Comparison of ENCODE assay signal across 9 cellular contexts in the genomic region with DNA sequence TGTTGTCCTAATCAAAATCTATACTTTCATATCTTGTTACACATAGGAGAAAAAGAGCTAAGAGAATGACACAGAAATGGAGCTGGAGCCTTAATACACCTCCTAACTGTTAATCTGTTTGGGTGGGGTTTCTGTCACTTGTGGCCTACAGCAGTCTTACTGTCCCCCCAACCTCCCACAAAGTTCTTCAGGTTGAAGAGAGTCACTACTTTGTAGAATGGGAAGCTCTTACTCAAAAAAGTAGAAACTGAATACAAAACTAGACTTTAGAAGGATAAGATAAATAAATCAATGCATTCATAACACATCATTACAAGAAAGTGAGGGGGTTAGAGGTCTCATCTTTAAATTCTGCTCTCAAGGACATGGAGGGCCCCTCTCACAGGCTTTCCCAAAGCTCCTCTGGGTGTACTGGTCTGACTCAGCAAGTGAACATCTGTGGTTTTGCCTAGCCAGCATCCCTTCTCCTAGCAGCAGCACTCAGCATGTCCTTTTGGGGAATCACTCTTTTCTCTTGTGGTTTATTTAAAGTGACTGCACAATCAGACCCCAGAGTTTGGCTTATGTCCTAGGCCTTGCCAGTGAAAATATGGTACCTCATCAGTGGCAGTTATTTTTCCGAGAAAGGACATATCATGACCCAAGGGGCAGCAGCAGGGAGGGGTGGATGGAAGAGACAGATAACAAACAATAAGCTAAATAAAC. TPM values are rescaled to one million over a fixed set of nuclear protein-coding genes. Genes with fewer than 3 reads are reported as not detected.
DNase-seq lines count a peak whose midpoint lies in the region; ATAC-seq and TF ChIP-seq lines count a peak whose summit lies in the region.
"Had no signal": no experiment of that assay in that cellular context is flagged by ENCODE, and none has a peak within 500 bp of the region (broad histone marks: within the 10 kb centered on the region; RNA-seq: fewer than 3 reads in every experiment).

No MANE protein-coding gene starts in this region.

- H3K27me3 Mint-ChIP-seq in type B pancreatic cell = peaks cover 43% of the 10 kb centered on the region

- 84% methylated on average over 1 of the region's 1 CpG for WGBS in right cardiac atrium

- no peaks in the 10 kb centered on the region for H3K36me3 Mint-ChIP-seq in type B pancreatic cell

- no peaks in the 10 kb centered on the region for H3K27me3 ChIP-seq in right cardiac atrium (ENCODE audit: control insufficient read depth, insufficient read depth)
- no peaks in the 10 kb centered on the region for H3K27me3 ChIP-seq in left ventricle myocardium inferior (ENCODE audit: low read depth)
- H3K27me3 ChIP-seq: suprapubic skin had no signal

- intact Hi-C loops in Right ventricle myocardium inferior (cut with DNase I) (no loop called here), right cardiac atrium (cut with DNase I) (no loop called here), left ventricle myocardium inferior (cut with micrococcal nuclease) (no loop called here)

- DNase-seq in Right ventricle myocardium inferior (ENCODE audit: missing footprints) (no peak), right cardiac atrium (no peak), SHP77 treated with DMSO at 0.1 percent for 48 hours (lab: John Stamatoyannopoulos, UW) (peak; percentile 61), erythroblast (lab: John Stamatoyannopoulos, UW) (peak; percentile 78 to 90), type B pancreatic cell (ENCODE audit: extremely low spot score, unreplicated experiment) (no peak), left ventricle myocardium inferior (no peak), middle frontal gyrus (ENCODE audit: extremely low spot score, low spot score) (no peak), iPS-NIHi7 (ENCODE audit: extremely low spot score) (no peak)

- TF ChIP-seq CTCF in type B pancreatic cell (conservative IDR thresholded peaks at IDR 0.05) = no peak
- no peak for TF ChIP-seq CTCF in left ventricle myocardium inferior (IDR thresholded peaks at IDR 0.05; ENCODE audit: borderline replicate concordance)

- H3K9me3 ChIP-seq in right cardiac atrium (ENCODE audit: control insufficient read depth, low read length) = no peaks in the 10 kb centered on the region
- H3K9me3 ChIP-seq in left ventricle myocardium inferior (replicated peaks) = no peaks in the 10 kb centered on the region
- H3K9me3 ChIP-seq: suprapubic skin had no signal

- no peak overlapping the region for H3K27ac ChIP-seq in right cardiac atrium (ENCODE audit: low read length)
- H3K27ac ChIP-seq in left ventricle myocardium inferior (replicated peaks) = no peak overlapping the region
- H3K27ac ChIP-seq: suprapubic skin had no signal

- H3K4me1 Mint-ChIP-seq in type B pancreatic cell (ENCODE audit: unreplicated experiment) = no peaks in the 10 kb centered on the region

- H3K36me3 ChIP-seq in left ventricle myocardium inferior = no peaks in the 10 kb centered on the region
- H3K36me3 ChIP-seq: suprapubic skin had no signal

- peak overlapping the region; percentile 75 for H3K4me3 Mint-ChIP-seq in type B pancreatic cell

- peak overlapping the region; percentile 29 for H3K27ac Mint-ChIP-seq in type B pancreatic cell

- ATAC-seq in Right ventricle myocardium inferior = peak; percentile 30
- no peak for ATAC-seq in right cardiac atrium

- no peak for TF ChIP-seq POLR2A in erythroblast (IDR thresholded peaks at IDR 0.05; ENCODE audit: low read length)

- no peaks in the 10 kb centered on the region for H3K4me1 ChIP-seq in right cardiac atrium (ENCODE audit: control insufficient read depth, insufficient read depth, low read length)
- H3K4me1 ChIP-seq in left ventricle myocardium inferior = peaks cover 26% of the 10 kb centered on the region

- H3K9me3 Mint-ChIP-seq in type B pancreatic cell = no peaks in the 10 kb centered on the region

- H3K4me3 ChIP-seq in right cardiac atrium (ENCODE audit: low read length) (no peak overlapping the region), left ventricle myocardium inferior (no peak overlapping the region)
- H3K4me3 ChIP-seq: suprapubic skin had no signal

RNA-seq across cellular contexts. Expression of gene BLVRA, which starts 2.0 kb away (rescaled TPM):
- total RNA-seq in Right ventricle myocardium inferior = 45.7 TPM
- 10 to 100 TPM; 29.5 to 50.9 (median 44.4) TPM for total RNA-seq in right cardiac atrium
- 57.4 TPM for polyA plus RNA-seq in right cardiac atrium
- 8.6 and 19.3 TPM in 2 replicates for total RNA-seq in type B pancreatic cell (ENCODE audit: low replicate concordance)
- total RNA-seq in left ventricle myocardium inferior = 44.8 TPM

RNA-seq across cellular contexts. Expression of gene COA1, which starts 27.2 kb away (rescaled TPM):
- 66.7 TPM for total RNA-seq in Right ventricle myocardium inferior
- total RNA-seq in right cardiac atrium = 10 to 100 TPM; 53.3 to 66.3 (median 60.6) TPM
- 78.6 TPM for polyA plus RNA-seq in right cardiac atrium
- 49.8 and 75.3 TPM in 2 replicates for total RNA-seq in type B pancreatic cell (ENCODE audit: low replicate concordance)
- 76.5 TPM for total RNA-seq in left ventricle myocardium inferior

Comparison
In these comparisons a context has a peak if more than half of its experiments do, and no peak if none do; other contexts are left out.
1. DNase-seq: peak in SHP77 treated with DMSO at 0.1 percent for 48 hours (single experiment) and erythroblast (2 of 2); none in Right ventricle myocardium inferior (single experiment), right cardiac atrium (0 of 3), type B pancreatic cell (single experiment), left ventricle myocardium inferior (single experiment), middle frontal gyrus (single experiment) and iPS-NIHi7 (single experiment).